ENCODE assay signal across 12 cellular contexts in the genomic region with DNA sequence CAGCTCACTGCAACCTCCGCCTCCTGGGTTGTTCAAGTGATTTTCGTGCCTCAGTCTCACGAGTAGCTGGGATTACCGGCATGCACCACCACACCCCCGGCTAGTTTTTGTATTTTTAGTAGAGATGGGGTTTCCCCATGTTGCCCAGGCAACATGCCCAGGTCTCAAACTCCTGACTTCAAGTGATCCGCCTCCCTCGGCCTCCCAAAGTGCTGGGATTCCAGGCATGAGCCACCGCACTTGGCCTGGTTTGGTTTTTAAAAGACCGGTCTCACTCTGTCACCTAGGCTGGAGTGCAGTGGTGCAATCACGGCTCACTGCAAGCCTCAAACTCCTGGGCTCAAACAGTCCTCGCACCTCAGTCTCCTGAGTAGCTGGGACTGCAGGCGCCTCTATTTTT. TPM values are rescaled to one million over a fixed set of nuclear protein-coding genes. Genes with fewer than 3 reads are reported as not detected.
"Had no signal": no experiment of that assay in that cellular context is flagged by ENCODE, and none has a peak within 500 bp of the region (broad histone marks: within the 10 kb centered on the region; RNA-seq: fewer than 3 reads in every experiment).

No MANE protein-coding gene starts in this region.

- H3K27me3 Mint-ChIP-seq: activated CD4-positive, alpha-beta T cell treated with anti-CD3 and anti-CD28 coated beads, Interleukin-2, amount 10 ng/mL, durations not matched to agents 7 days and 5 days; activated naive CD4-positive, alpha-beta T cell treated with anti-CD3 and anti-CD28 coated beads, Interleukin-2, amount 50 U/mL, for 24 hours had no signal

- H3K36me3 Mint-ChIP-seq: activated naive CD4-positive, alpha-beta T cell treated with anti-CD3 and anti-CD28 coated beads, Interleukin-2, amount 50 U/mL, for 24 hours; natural killer cell treated with Interleukin-12 subunit alpha and Interleukin-12 subunit beta and Interleukin-15 and Interleukin-18, amount 100 ng/mL, for 72 hours had no signal

- H3K4me1 Mint-ChIP-seq: activated CD4-positive, alpha-beta T cell treated with anti-CD3 and anti-CD28 coated beads, Interleukin-2, amount 10 ng/mL, durations not matched to agents 7 days and 5 days; activated naive CD4-positive, alpha-beta T cell treated with anti-CD3 and anti-CD28 coated beads, Interleukin-2, amount 50 U/mL, for 24 hours had no signal

- H3K4me3 ChIP-seq: adrenal gland, esophagus squamous epithelium, hepatocyte had no signal

- DNase-seq: activated CD4-positive, alpha-beta T cell treated with anti-CD3 and anti-CD28 coated beads, Interleukin-2, amount 10 ng/mL, durations not matched to agents 7 days and 5 days; activated CD4-positive, CD25-positive, alpha-beta regulatory T cell; activated effector memory CD4-positive, alpha-beta T cell treated with anti-CD3 and anti-CD28 coated beads, Interleukin-2, amount 50 U/mL, for 16 hours; activated T-cell treated with anti-CD3 and anti-CD28 coated beads, Interleukin-2, amount 50 U/mL, for 48 hours; esophagus squamous epithelium; mesendoderm had no signal

- H3K9me3 ChIP-seq: adrenal gland, esophagus squamous epithelium had no signal

- H3K27me3 ChIP-seq: adrenal gland, hepatocyte had no signal

- H3K27ac Mint-ChIP-seq: activated CD4-positive, alpha-beta T cell treated with anti-CD3 and anti-CD28 coated beads, Interleukin-2, amount 10 ng/mL, durations not matched to agents 7 days and 5 days; activated naive CD4-positive, alpha-beta T cell treated with anti-CD3 and anti-CD28 coated beads, Interleukin-2, amount 50 U/mL, for 24 hours; natural killer cell treated with Interleukin-12 subunit alpha and Interleukin-12 subunit beta and Interleukin-15 and Interleukin-18, amount 100 ng/mL, for 72 hours had no signal

- H3K27ac ChIP-seq: adrenal gland, esophagus squamous epithelium, hepatocyte had no signal

- H3K9me3 Mint-ChIP-seq: activated CD4-positive, alpha-beta T cell treated with anti-CD3 and anti-CD28 coated beads, Interleukin-2, amount 10 ng/mL, durations not matched to agents 7 days and 5 days; natural killer cell treated with Interleukin-12 subunit alpha and Interleukin-12 subunit beta and Interleukin-15 and Interleukin-18, amount 100 ng/mL, for 72 hours had no signal

- H3K4me3 Mint-ChIP-seq: activated CD4-positive, alpha-beta T cell treated with anti-CD3 and anti-CD28 coated beads, Interleukin-2, amount 10 ng/mL, durations not matched to agents 7 days and 5 days; activated naive CD4-positive, alpha-beta T cell treated with anti-CD3 and anti-CD28 coated beads, Interleukin-2, amount 50 U/mL, for 24 hours; natural killer cell treated with Interleukin-12 subunit alpha and Interleukin-12 subunit beta and Interleukin-15 and Interleukin-18, amount 100 ng/mL, for 72 hours had no signal

- H3K4me1 ChIP-seq: adrenal gland, esophagus squamous epithelium had no signal

- H3K36me3 ChIP-seq: adrenal gland, esophagus squamous epithelium had no signal

- ATAC-seq: natural killer cell treated with Interleukin-12 subunit alpha and Interleukin-12 subunit beta and Interleukin-15 and Interleukin-18, amount 100 ng/mL, for 72 hours; sciatic nerve had no signal

RNA-seq across cellular contexts. Expression of gene VSTM2L, which starts 40.1 kb away (rescaled TPM):
- total RNA-seq: activated CD4-positive, alpha-beta T cell treated with anti-CD3 and anti-CD28 coated beads, Interleukin-2, amount 10 ng/mL, durations not matched to agents 7 days and 5 days; endothelial cell of umbilical vein had no signal
